In genomic region chrX:71563921-71564320, GRCh38 we compare ENCODE assay signal across 24 cellular contexts. TPM values are rescaled to one million over a fixed set of nuclear protein-coding genes. Genes with fewer than 3 reads are reported as not detected.
"Had no signal": no experiment of that assay in that cellular context is flagged by ENCODE, and none has a peak within 500 bp of the region (broad histone marks: within the 10 kb centered on the region; RNA-seq: fewer than 3 reads in every experiment).

No MANE protein-coding gene starts in this region.

- H3K9me3 ChIP-seq: colonic mucosa, esophagus squamous epithelium, right atrium auricular region, tibial artery had no signal

- H3K27me3 Mint-ChIP-seq: activated B cell treated with CpG ODN at 0.5 μM for 24 hours; activated CD4-positive, alpha-beta T cell treated with anti-CD3 and anti-CD28 coated beads, Interleukin-2, amount 10 ng/mL, durations not matched to agents 7 days and 5 days; progenitor cell of endocrine pancreas had no signal

- H3K27ac Mint-ChIP-seq: activated B cell treated with CpG ODN at 0.5 μM for 24 hours; activated CD4-positive, alpha-beta T cell treated with anti-CD3 and anti-CD28 coated beads, Interleukin-2, amount 10 ng/mL, durations not matched to agents 7 days and 5 days; nephron; progenitor cell of endocrine pancreas; T-helper 2 cell treated with Interferon-gamma antibody and Interleukin-4, amounts not matched to agents 5 μg/mL and 100 μg/mL, for 36 hours had no signal

- H3K4me1 Mint-ChIP-seq: activated B cell treated with CpG ODN at 0.5 μM for 24 hours, nephron had no signal

- H3K27me3 ChIP-seq: colonic mucosa, esophagus squamous epithelium, right atrium auricular region, tibial artery had no signal

- FAIRE-seq: endothelial cell of umbilical vein, urothelium cell line had no signal

- H3K9me3 Mint-ChIP-seq: activated B cell treated with CpG ODN at 0.5 μM for 24 hours; activated CD4-positive, alpha-beta T cell treated with anti-CD3 and anti-CD28 coated beads, Interleukin-2, amount 10 ng/mL, durations not matched to agents 7 days and 5 days; nephron; T-helper 2 cell treated with Interferon-gamma antibody and Interleukin-4, amounts not matched to agents 5 μg/mL and 100 μg/mL, for 36 hours had no signal

- DNase-seq: activated B cell treated with CpG ODN at 0.5 μM for 24 hours; activated CD4-positive, alpha-beta T cell treated with anti-CD3 and anti-CD28 coated beads, Interleukin-2, amount 10 ng/mL, durations not matched to agents 7 days and 5 days; activated naive CD4-positive, alpha-beta T cell; caudate nucleus; colonic mucosa; esophagus squamous epithelium; glutamatergic neuron; hypothalamus; left ventricle myocardium superior; mesendoderm; occipital lobe; stimulated activated CD4-positive, alpha-beta T cell treated with anti-CD3 and anti-CD28 coated beads, Interleukin-15, amount 100 ng/mL, for 24 hours; stimulated activated CD4-positive, alpha-beta T cell treated with anti-CD3 and anti-CD28 coated beads, Interleukin-4, amount 100 ng/mL, for 1 hour; tibial artery had no signal

- H3K27ac ChIP-seq: colonic mucosa, esophagus squamous epithelium, right atrium auricular region, skin epidermis, tibial artery had no signal

- H3K4me1 ChIP-seq: colonic mucosa, esophagus squamous epithelium, right atrium auricular region, tibial artery had no signal

- H3K4me3 Mint-ChIP-seq: activated B cell treated with CpG ODN at 0.5 μM for 24 hours; activated CD4-positive, alpha-beta T cell treated with anti-CD3 and anti-CD28 coated beads, Interleukin-2, amount 10 ng/mL, durations not matched to agents 7 days and 5 days; nephron; T-helper 2 cell treated with Interferon-gamma antibody and Interleukin-4, amounts not matched to agents 5 μg/mL and 100 μg/mL, for 36 hours had no signal

- ATAC-seq: left ventricle myocardium superior had no signal

- H3K4me3 ChIP-seq: colonic mucosa, esophagus squamous epithelium, right atrium auricular region, skin epidermis, tibial artery had no signal

RNA-seq across cellular contexts. Expression of gene CXCR3, which starts 54.4 kb away (rescaled TPM):
- total RNA-seq: endothelial cell of umbilical vein, fibroblast of villous mesenchyme, kidney epithelial cell, occipital lobe, progenitor cell of endocrine pancreas, subcutaneous adipose tissue had no signal
- polyA plus RNA-seq: endothelial cell of umbilical vein had no signal
